12 cellular contexts compared by ENCODE assay signal in the genomic region with DNA sequence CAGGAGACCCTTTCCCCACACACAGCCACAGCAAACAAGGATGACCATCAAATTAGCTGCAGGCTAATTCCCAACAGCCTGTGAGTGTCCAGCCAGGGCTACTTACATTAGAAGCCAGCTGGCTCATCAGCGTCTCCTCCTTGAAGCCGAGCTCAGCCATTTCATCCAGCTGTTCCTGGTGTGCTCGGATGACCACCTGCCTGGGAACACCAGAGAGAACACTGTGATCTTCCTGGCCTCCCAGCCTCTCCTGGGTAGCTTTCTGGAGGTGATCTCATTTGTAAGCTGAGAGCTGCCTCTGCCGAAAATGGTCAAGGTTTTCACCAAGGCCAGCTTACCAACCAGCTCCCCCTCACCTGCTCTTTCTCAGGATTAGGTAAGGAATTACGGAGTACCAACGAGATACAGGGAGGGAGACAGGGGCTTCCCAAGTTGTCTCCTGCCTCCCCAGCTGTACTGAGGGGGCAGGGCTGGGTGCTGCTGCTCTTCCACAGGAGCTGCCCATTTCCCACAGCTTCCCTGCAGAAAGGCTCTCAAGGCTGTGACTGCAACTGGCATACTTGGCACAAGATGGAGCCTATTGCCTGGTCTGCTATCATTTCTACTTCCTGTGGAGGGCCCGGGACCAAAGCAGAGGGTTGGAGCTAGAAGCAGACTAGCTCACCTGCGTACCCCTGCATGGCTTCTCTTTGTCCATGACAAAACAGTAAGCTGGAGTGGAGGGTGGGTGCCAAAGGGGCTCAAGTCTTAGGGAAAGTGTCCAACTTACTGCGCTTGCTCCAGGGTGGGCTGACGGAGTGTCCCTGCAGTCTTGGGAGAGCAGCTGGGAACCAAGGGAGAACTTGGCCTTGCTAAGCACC.
DNase-seq lines count a peak whose midpoint lies in the region; ATAC-seq and TF ChIP-seq lines count a peak whose summit lies in the region.
"Had no signal": no experiment of that assay in that cellular context is flagged by ENCODE, and none has a peak within 500 bp of the region (broad histone marks: within the 10 kb centered on the region; RNA-seq: fewer than 3 reads in every experiment).

No MANE protein-coding gene starts in this region.

- H3K4me1 Mint-ChIP-seq in CD14-positive monocyte, result no peaks in the 10 kb centered on the region
- H3K4me1 Mint-ChIP-seq in endodermal cell, result no peaks in the 10 kb centered on the region

- H3K36me3 ChIP-seq in Panc1 (ENCODE audit: control insufficient read depth, insufficient read depth, low read length) (peaks cover 8% of the 10 kb centered on the region), endodermal cell (ENCODE audit: control insufficient read depth, insufficient read depth, low read length) (peaks cover 66% of the 10 kb centered on the region), rectal smooth muscle tissue (ENCODE audit: control insufficient read depth, insufficient read depth, low read length) (peaks cover 11% of the 10 kb centered on the region)

- CTCF ChIA-PET in Panc1 (lab: Charles Lee), result interaction anchor here (1.2 kb wide), 1 partner anchor 120 kb away, joined by 3 read pairs; no protein-coding TSS in a partner anchor

- peak; percentile 6; the same call in 1 of the 2 replicates for ATAC-seq in Panc1
- no peak for ATAC-seq in GM19467 (IDR thresholded peaks at IDR 0.05; ENCODE audit: unreplicated experiment)

- intact Hi-C loops in CD14-positive monocyte (cut with micrococcal nuclease) (loop anchor here (10.0 kb wide), 1 partner anchor 130 kb away; the partner anchor contains the start of gene DCAF12 (in 2 of the 2)), Panc1 (cut with micrococcal nuclease; ENCODE audit: unreplicated experiment) (loop anchor here (5.0 kb wide), 1 partner anchor 122 kb away; the partner anchor contains the start of gene MYORG)

- peak overlapping the region in 5 of 7 donors; percentile 4 to 62 (median 35) for H3K27ac Mint-ChIP-seq in CD14-positive monocyte
- H3K27ac Mint-ChIP-seq in endodermal cell, result no peak overlapping the region

- H3K27me3 Mint-ChIP-seq in CD14-positive monocyte (ENCODE audit: low read depth in 3 of 3), result no peaks in the 10 kb centered on the region
- H3K27me3 Mint-ChIP-seq in endodermal cell (ENCODE audit: insufficient read depth), result no peaks in the 10 kb centered on the region
- H3K27me3 Mint-ChIP-seq: activated naive CD8-positive, alpha-beta T cell had no signal

- peaks cover 56 to 90% of the 10 kb centered on the region in 2 donors for H3K36me3 Mint-ChIP-seq in CD14-positive monocyte
- peaks cover 24% of the 10 kb centered on the region for H3K36me3 Mint-ChIP-seq in endodermal cell (ENCODE audit: low read depth)
- H3K36me3 Mint-ChIP-seq: activated naive CD8-positive, alpha-beta T cell had no signal

- in situ Hi-C loops in Panc1 (cut with HindIII; ENCODE audit: low pct_unique_long_range_greater_than_20kb, low sequenced_read_pairs), result no loop called here

- no peaks in the 10 kb centered on the region for H3K27me3 ChIP-seq in Panc1 (ENCODE audit: control insufficient read depth, insufficient read depth, low read length)
- H3K27me3 ChIP-seq in endodermal cell (ENCODE audit: control insufficient read depth, insufficient read depth, low read length, poor library complexity, severe bottlenecking), result no peaks in the 10 kb centered on the region
- no peaks in the 10 kb centered on the region for H3K27me3 ChIP-seq in rectal smooth muscle tissue (ENCODE audit: control insufficient read depth, insufficient read depth, low read length)

- H3K4me1 ChIP-seq in Panc1 (ENCODE audit: control insufficient read depth, insufficient read depth, low read length) (peaks cover 21% of the 10 kb centered on the region), endodermal cell (ENCODE audit: control insufficient read depth, insufficient read depth, low read length) (no peaks in the 10 kb centered on the region), rectal smooth muscle tissue (ENCODE audit: control insufficient read depth, insufficient read depth, low read length) (peaks cover 31% of the 10 kb centered on the region)

- H3K4me3 ChIP-seq in Panc1 (ENCODE audit: low read depth in 2 of 2, low read length in 2 of 2) (no peak overlapping the region), endodermal cell (ENCODE audit: low read length) (no peak overlapping the region), rectal smooth muscle tissue (ENCODE audit: low read length) (no peak overlapping the region)
- H3K4me3 ChIP-seq: SK-N-MC had no signal

- H3K9ac ChIP-seq in endodermal cell (ENCODE audit: extremely low read depth, low read length, poor library complexity, severe bottlenecking), result peak overlapping the region; percentile 6
- H3K9ac ChIP-seq in rectal smooth muscle tissue (ENCODE audit: low read length), result no peak overlapping the region

- H3K9me3 ChIP-seq in Panc1 (ENCODE audit: control insufficient read depth, insufficient read depth, low read depth, low read length) (no peaks in the 10 kb centered on the region), endodermal cell (ENCODE audit: control insufficient read depth, low read length) (no peaks in the 10 kb centered on the region)

- DNase-seq in CD14-positive monocyte (ENCODE audit: low spot score) (no peak), Panc1 (ENCODE audit: low read depth, low spot score) (no peak), endodermal cell (no peak), DMS153 treated with DMSO at 0.1 percent for 48 hours (lab: John Stamatoyannopoulos, UW; ENCODE audit: unreplicated experiment) (no peak), NCI-H2081 treated with DMSO at 0.1 percent for 48 hours (lab: John Stamatoyannopoulos, UW) (no peak), GM10266 (ENCODE audit: extremely low spot score) (no peak)
- DNase-seq: DMS153, NCI-H510A had no signal

- H3K4me3 Mint-ChIP-seq in CD14-positive monocyte, result no peak overlapping the region
- no peak overlapping the region for H3K4me3 Mint-ChIP-seq in endodermal cell
- H3K4me3 Mint-ChIP-seq: activated naive CD8-positive, alpha-beta T cell had no signal

- 94 to 100% methylated on average over 7 to 10 of the region's 10 CpGs for WGBS in endodermal cell (ENCODE audit: insufficient coverage in 1 of 2, insufficient read length in 1 of 2), 2 experiments

- BruUV-seq in Panc1 (replicated peaks; lab: Mats Ljungman, UMichigan), result no TSS peak

- no peak for TF ChIP-seq CTCF in CD14-positive monocyte (IDR thresholded peaks at IDR 0.05)
- TF ChIP-seq CTCF in Panc1 (IDR thresholded peaks at IDR 0.05), result no peak
- no peak for TF ChIP-seq CTCF in endodermal cell (conservative IDR thresholded peaks at IDR 0.05)
- no peak for TF ChIP-seq CTCF in GM10266 (IDR thresholded peaks at IDR 0.05; ENCODE audit: control insufficient read depth, insufficient read depth, low read depth, missing control alignments)

- H3K9me3 Mint-ChIP-seq in CD14-positive monocyte (no peaks in the 10 kb centered on the region), endodermal cell (no peaks in the 10 kb centered on the region)

- H3K27ac ChIP-seq in Panc1 (ENCODE audit: low read length) (peak overlapping the region; percentile 10; the same call in 1 of the 2 replicates), endodermal cell (ENCODE audit: low read depth, low read length) (no peak overlapping the region), rectal smooth muscle tissue (ENCODE audit: low read depth, low read length) (peak overlapping the region; percentile 82)
- H3K27ac ChIP-seq: SK-N-MC had no signal

- POLR2A ChIA-PET in Panc1 (lab: Charles Lee), result interaction anchor here (0.6 kb wide), 1 partner anchor 75 kb away, joined by 3 read pairs; no protein-coding TSS in a partner anchor
